ENCODE assay signal across 8 cellular contexts in the genomic region with DNA sequence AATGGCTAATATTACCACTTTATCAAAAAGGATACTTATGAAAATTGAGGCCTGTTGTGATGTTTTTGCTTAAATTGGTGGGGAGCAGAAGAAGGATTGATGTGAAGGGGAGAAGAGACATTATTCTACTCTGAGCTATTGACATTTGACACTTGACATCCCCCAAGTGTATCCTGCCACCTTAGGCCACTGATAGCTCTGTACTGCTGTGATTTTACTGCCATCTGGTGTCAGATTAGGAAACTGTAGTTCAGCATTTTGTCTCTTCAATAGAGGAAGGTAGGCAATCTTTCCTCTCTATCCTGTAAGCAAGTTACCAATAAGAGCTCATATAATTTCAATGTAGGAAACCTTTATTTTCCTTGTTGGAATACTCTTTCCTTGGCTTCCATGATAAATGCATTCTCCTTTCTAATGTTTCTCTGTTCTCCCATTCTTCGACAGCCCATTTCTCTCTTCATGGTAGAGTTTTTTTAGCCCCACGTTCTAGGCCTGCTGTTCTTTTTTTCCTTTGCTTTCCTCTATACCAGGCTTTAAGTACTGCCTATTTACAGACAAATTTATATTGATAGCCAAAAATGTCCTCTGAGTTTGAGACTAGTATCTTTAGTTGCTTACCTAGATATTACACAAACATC. TPM values are rescaled to one million over a fixed set of nuclear protein-coding genes. Genes with fewer than 3 reads are reported as not detected.
A peak's percentile ranks its signal among the peaks of the same experiment; 100 is the strongest.
DNase-seq lines count a peak whose midpoint lies in the region; ATAC-seq and TF ChIP-seq lines count a peak whose summit lies in the region.

No MANE protein-coding gene starts in this region.

- DNase-seq in AG04450 (ENCODE audit: low read depth, low spot score): no peak
- DNase-seq in GM10266 (ENCODE audit: extremely low spot score): peak; percentile 40
- peak; percentile 61 to 80 for DNase-seq in HAP-1 (ENCODE audit: low spot score in 2 of 2)
- DNase-seq in Karpas-422: peak; percentile 94
- peak; percentile 89 for DNase-seq in OCI-M1 (lab: John Stamatoyannopoulos, UW)
- DNase-seq in colonic mucosa: peak; percentile 21
- DNase-seq in lower lobe of right lung: no peak
- no peak for DNase-seq in occipital lobe (lab: John Stamatoyannopoulos, UW)

- H3K27me3 ChIP-seq in AG04450 (ENCODE audit: control insufficient read depth, insufficient read depth, low read length) (no peaks in the 10 kb centered on the region), HAP-1 (ENCODE audit: low read depth) (no peaks in the 10 kb centered on the region), Karpas-422 (ENCODE audit: low read length) (no peaks in the 10 kb centered on the region), colonic mucosa (no peaks in the 10 kb centered on the region), lower lobe of right lung (ENCODE audit: low read depth) (no peaks in the 10 kb centered on the region)

- TF ChIP-seq CTCF in AG04450 (IDR thresholded peaks at IDR 0.05; ENCODE audit: low read depth, low read length) (peak; percentile 82), GM10266 (IDR thresholded peaks at IDR 0.05; ENCODE audit: control insufficient read depth, insufficient read depth, low read depth, missing control alignments) (peak; percentile 71), colonic mucosa (IDR thresholded peaks at IDR 0.05) (peak; percentile 57), lower lobe of right lung (IDR thresholded peaks at IDR 0.05) (peak; percentile 72)

- peak; percentile 66 to 69 for ATAC-seq in lower lobe of right lung

- H3K4me2 ChIP-seq in Karpas-422 (ENCODE audit: low read depth, low read length, poor library complexity, severe bottlenecking): peak overlapping the region; percentile 24

- H3K4me1 ChIP-seq in HAP-1 (peaks cover 10% of the 10 kb centered on the region), Karpas-422 (ENCODE audit: low read length) (peaks cover 61% of the 10 kb centered on the region), colonic mucosa (no peaks in the 10 kb centered on the region), lower lobe of right lung (no peaks in the 10 kb centered on the region)

- no peak overlapping the region for H2AFZ ChIP-seq in Karpas-422 (ENCODE audit: low read length)

- H3K79me2 ChIP-seq in Karpas-422 (ENCODE audit: low read length): peaks cover 67% of the 10 kb centered on the region

- in situ Hi-C loops in HAP-1 (cut with MboI; ENCODE audit: low sequenced_read_pairs): no loop called here

- CTCF ChIA-PET in AG04450 (lab: Charles Lee): interaction anchor here (0.6 to 3.8 kb wide), 62 partner anchors 9 to 1426 kb away, joined by 3 to 52 read pairs (median 5); no protein-coding TSS in a partner anchor

- H3K9ac ChIP-seq in Karpas-422 (ENCODE audit: low read length) (no peak overlapping the region), colonic mucosa (ENCODE audit: low read depth in 2 of 2, low read length in 2 of 2) (no peak overlapping the region)

- H3K9me2 ChIP-seq in Karpas-422 (replicated peaks; ENCODE audit: insufficient read depth, low read length): no peaks in the 10 kb centered on the region

- POLR2A ChIA-PET in AG04450 (lab: Yijun Ruan, JAX): no interaction called here

- peaks cover 8% of the 10 kb centered on the region for H3K36me3 ChIP-seq in HAP-1 (replicated peaks)
- H3K36me3 ChIP-seq in Karpas-422 (ENCODE audit: insufficient read depth, low read length): peaks cover 22% of the 10 kb centered on the region
- no peaks in the 10 kb centered on the region for H3K36me3 ChIP-seq in colonic mucosa
- H3K36me3 ChIP-seq in lower lobe of right lung: peaks cover 26% of the 10 kb centered on the region

- no peak overlapping the region for H3K27ac ChIP-seq in AG04450 (ENCODE audit: low read depth, low read length)
- peak overlapping the region; percentile 83 for H3K27ac ChIP-seq in Karpas-422 (ENCODE audit: low read length)
- H3K27ac ChIP-seq in colonic mucosa: no peak overlapping the region
- no peak overlapping the region for H3K27ac ChIP-seq in lower lobe of right lung

- intact Hi-C loops in colonic mucosa (cut with DNase I): no loop called here
- intact Hi-C loops in lower lobe of right lung (cut with DNase I): no loop called here

- no peaks in the 10 kb centered on the region for H3K9me3 ChIP-seq in AG04450 (ENCODE audit: control insufficient read depth, insufficient read depth, low read length)
- H3K9me3 ChIP-seq in HAP-1: no peaks in the 10 kb centered on the region
- H3K9me3 ChIP-seq in Karpas-422 (ENCODE audit: low read length): no peaks in the 10 kb centered on the region
- no peaks in the 10 kb centered on the region for H3K9me3 ChIP-seq in colonic mucosa
- H3K9me3 ChIP-seq in lower lobe of right lung: no peaks in the 10 kb centered on the region

- H4K20me1 ChIP-seq in Karpas-422 (ENCODE audit: insufficient read depth, low read depth, low read length): no peaks in the 10 kb centered on the region

- H3K4me3 ChIP-seq in AG04450 (ENCODE audit: low read depth, low read length): no peak overlapping the region
- H3K4me3 ChIP-seq in HAP-1: no peak overlapping the region
- no peak overlapping the region for H3K4me3 ChIP-seq in Karpas-422 (ENCODE audit: low read length)
- no peak overlapping the region for H3K4me3 ChIP-seq in colonic mucosa
- H3K4me3 ChIP-seq in lower lobe of right lung: no peak overlapping the region

RNA-seq across cellular contexts. Expression of gene PPHLN1, which starts 46.3 kb away (rescaled TPM):
- polyA plus RNA-seq in AG04450 (2011; rRNA removed): 59.4 and 89.1 TPM in 2 replicates
- 29.1 and 45.0 TPM in 2 replicates for polyA minus RNA-seq in AG04450 (2011; rRNA and poly(A)+ RNA removed)
- total RNA-seq in Karpas-422 (2014; rRNA removed; shearing (Covaris generic); ENCODE audit: low replicate concordance): 115 and 174 TPM in 2 replicates
- 10 to 100 TPM; 36.8 to 39.7 TPM for total RNA-seq in colonic mucosa
- total RNA-seq in lower lobe of right lung: 45.5 TPM
- total RNA-seq in occipital lobe: 76.0 TPM

RNA-seq across cellular contexts. Expression of gene ZCRB1, which starts 46.4 kb away (rescaled TPM):
- polyA plus RNA-seq in AG04450 (2011; rRNA removed): 43.4 and 59.6 TPM in 2 replicates
- polyA minus RNA-seq in AG04450 (2011; rRNA and poly(A)+ RNA removed): 14.8 and 17.8 TPM in 2 replicates
- total RNA-seq in Karpas-422 (2014; rRNA removed; shearing (Covaris generic); ENCODE audit: low replicate concordance): 48.2 and 58.4 TPM in 2 replicates
- total RNA-seq in colonic mucosa (10 to 100 TPM; 31.2 to 35.5 TPM), lower lobe of right lung (43.5 TPM), occipital lobe (15.0 TPM)

Comparison
In these comparisons a context has a peak if more than half of its experiments do, and no peak if none do; other contexts are left out.
1. DNase-seq: peak in GM10266 (single experiment), HAP-1 (2 of 2), Karpas-422 (single experiment), OCI-M1 (single experiment) and colonic mucosa (single experiment); none in AG04450 (single experiment), lower lobe of right lung (single experiment) and occipital lobe (single experiment).
2. Peak in every context shown above with its lines, with median percentiles within 50 percentile points of each other: CTCF ChIP-seq.